ENCODE assay signal across 15 cellular contexts in the genomic region with DNA sequence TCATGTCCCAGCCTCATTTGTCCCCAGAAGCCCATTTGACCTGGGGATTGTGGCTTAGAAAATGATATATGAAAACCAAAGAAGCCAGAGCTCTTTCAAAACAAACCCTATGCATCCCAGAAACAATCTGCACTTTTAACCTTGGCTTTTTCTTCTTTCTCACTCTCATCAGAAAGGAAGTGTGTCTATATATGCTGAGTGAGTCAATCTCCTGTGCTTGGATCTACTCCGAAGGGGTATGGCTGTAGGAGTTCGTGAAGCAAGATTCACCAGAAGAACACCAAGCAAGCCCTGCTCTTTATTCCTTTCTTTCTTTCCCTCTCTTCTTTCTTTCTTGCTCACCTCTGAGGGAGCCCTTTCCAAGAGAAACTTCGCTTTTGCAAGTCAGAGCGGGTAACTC. TPM values are rescaled to one million over a fixed set of nuclear protein-coding genes. Genes with fewer than 3 reads are reported as not detected.
DNase-seq lines count a peak whose midpoint lies in the region; ATAC-seq and TF ChIP-seq lines count a peak whose summit lies in the region.
"Had no signal": no experiment of that assay in that cellular context is flagged by ENCODE, and none has a peak within 500 bp of the region (broad histone marks: within the 10 kb centered on the region; RNA-seq: fewer than 3 reads in every experiment).

No MANE protein-coding gene starts in this region.

- no peak for DNase-seq in GM23338 (ENCODE audit: low spot score)
- no peak for DNase-seq in hepatocyte (ENCODE audit: low spot score)
- no peak for DNase-seq in skeletal muscle cell (ENCODE audit: low read depth)
- no peak for DNase-seq in cerebellar cortex (ENCODE audit: low spot score)
- DNase-seq in HCEC 1CT, result no peak
- DNase-seq: CD4-positive, alpha-beta T cell; NCI-H446; SHP77 had no signal

- peaks cover 3% of the 10 kb centered on the region; the same call in 1 of the 2 replicates for H3F3A ChIP-seq in GM23338 (replicated peaks; ENCODE audit: low read depth)

- H3K27ac ChIP-seq in GM23338 (ENCODE audit: low read depth) (no peak overlapping the region), hepatocyte (peak overlapping the region; percentile 12)
- H3K27ac ChIP-seq: cardiac muscle cell, tibial artery had no signal

- peaks cover 22% of the 10 kb centered on the region; the same call in 2 of the 3 replicates for H3K4me1 Mint-ChIP-seq in GM23338
- peaks cover 27% of the 10 kb centered on the region for H3K4me1 Mint-ChIP-seq in brain

- H2AFZ ChIP-seq in GM23338 (peak overlapping the region; percentile 100), hepatocyte (peak overlapping the region; percentile 61)

- peaks cover 25% of the 10 kb centered on the region for H3K27me3 Mint-ChIP-seq in GM23338 (ENCODE audit: insufficient read depth, low read depth, poor library complexity)
- H3K27me3 Mint-ChIP-seq in brain, result peaks cover 56% of the 10 kb centered on the region

- peaks cover 29% of the 10 kb centered on the region for H3K4me1 ChIP-seq in GM23338 (ENCODE audit: insufficient read depth)
- H3K4me1 ChIP-seq in hepatocyte (ENCODE audit: insufficient read depth), result peaks cover 24% of the 10 kb centered on the region

- H3K4me3 Mint-ChIP-seq in GM23338, result peak overlapping the region; percentile 87
- H3K4me3 Mint-ChIP-seq in brain, result peak overlapping the region in 4 of 5 experiments; percentile 54 to 79 (median 68)
- H3K4me3 Mint-ChIP-seq: activated T-helper 1 cell treated with anti-CD3 and anti-CD28 coated beads, Interleukin-12 subunit alpha, Interleukin-12 subunit beta, Interleukin-2, Interleukin-4 antibody, amounts not matched to agents 30 ng/mL and 10 ng/mL and 1 ng/mL, durations not matched to agents 14 hours and 24 hours and 36 hours; CD4-positive, alpha-beta T cell had no signal

- H4K20me1 ChIP-seq in GM23338 (replicated peaks; ENCODE audit: insufficient read depth) (no peaks in the 10 kb centered on the region), hepatocyte (ENCODE audit: insufficient read depth, poor library complexity, severe bottlenecking) (no peaks in the 10 kb centered on the region)

- peak overlapping the region; percentile 97 for H3K4me2 ChIP-seq in GM23338
- peak overlapping the region; percentile 92 for H3K4me2 ChIP-seq in hepatocyte

- H3K79me2 ChIP-seq in GM23338 (replicated peaks; ENCODE audit: insufficient read depth) (no peaks in the 10 kb centered on the region), hepatocyte (no peaks in the 10 kb centered on the region)

- H3K36me3 ChIP-seq in GM23338 (ENCODE audit: insufficient read depth) (no peaks in the 10 kb centered on the region), hepatocyte (replicated peaks; ENCODE audit: insufficient read depth, low read depth) (no peaks in the 10 kb centered on the region)
- H3K36me3 ChIP-seq: cardiac muscle cell, tibial artery had no signal

- 48% methylated on average over 4 of the region's 4 CpGs for WGBS in hepatocyte (ENCODE audit: low lambda C conversion rate, missing lambda C conversion rate)

- H3K9me3 Mint-ChIP-seq in GM23338, result peaks cover 6% of the 10 kb centered on the region; the same call in 2 of the 3 replicates
- H3K9me3 Mint-ChIP-seq in brain, result peaks cover 0 to 6% (median 0%) of the 10 kb centered on the region in 5 experiments
- H3K9me3 Mint-ChIP-seq: activated T-helper 1 cell treated with anti-CD3 and anti-CD28 coated beads, Interleukin-12 subunit alpha, Interleukin-12 subunit beta, Interleukin-2, Interleukin-4 antibody, amounts not matched to agents 30 ng/mL and 10 ng/mL and 1 ng/mL, durations not matched to agents 14 hours and 24 hours and 36 hours; CD4-positive, alpha-beta T cell had no signal

- H3K4me3 ChIP-seq in GM23338 (peak overlapping the region; percentile 83), hepatocyte (no peak overlapping the region), skeletal muscle cell (ENCODE audit: low read depth, low read length) (peak overlapping the region; percentile 53)

- TF ChIP-seq CTCF in GM23338 (conservative IDR thresholded peaks at IDR 0.05; ENCODE audit: low read depth in 2 of 2) (no peak), brain (conservative IDR thresholded peaks at IDR 0.05) (no peak), hepatocyte (IDR thresholded peaks at IDR 0.05; ENCODE audit: poor library complexity) (no peak)

- ATAC-seq in GM23338 (no peak; the same call in 2 of the 3 replicates), HG02938 (IDR thresholded peaks at IDR 0.05; ENCODE audit: unreplicated experiment) (no peak), GM19452 (IDR thresholded peaks at IDR 0.05; ENCODE audit: unreplicated experiment) (no peak)
- ATAC-seq: activated CD4-positive, CD25-positive, alpha-beta regulatory T cell treated with anti-CD3 and anti-CD28 coated beads, Interleukin-2, amount 50 U/mL, for 24 hours had no signal

- no peaks in the 10 kb centered on the region for H3K36me3 Mint-ChIP-seq in GM23338 (ENCODE audit: low read depth)
- no peaks in the 10 kb centered on the region for H3K36me3 Mint-ChIP-seq in brain

- H3K9me2 ChIP-seq in GM23338 (ENCODE audit: insufficient read depth), result 0 out of 2 replicates have a peak, but pooled peaks cover 6% of the 10 kb centered on the region
- H3K9me2 ChIP-seq in hepatocyte (replicated peaks; ENCODE audit: insufficient read depth), result no peaks in the 10 kb centered on the region

- no peaks in the 10 kb centered on the region for H3K9me3 ChIP-seq in hepatocyte (ENCODE audit: low read depth)
- H3K9me3 ChIP-seq: tibial artery had no signal

- peaks cover 38% of the 10 kb centered on the region for H3K27me3 ChIP-seq in GM23338 (ENCODE audit: insufficient read depth)
- no peaks in the 10 kb centered on the region for H3K27me3 ChIP-seq in hepatocyte

- H3K27ac Mint-ChIP-seq in GM23338 (no peak overlapping the region), brain (peak overlapping the region in 1 of 5 experiments; percentile 60)
- H3K27ac Mint-ChIP-seq: activated T-helper 1 cell treated with anti-CD3 and anti-CD28 coated beads, Interleukin-12 subunit alpha, Interleukin-12 subunit beta, Interleukin-2, Interleukin-4 antibody, amounts not matched to agents 30 ng/mL and 10 ng/mL and 1 ng/mL, durations not matched to agents 14 hours and 24 hours and 36 hours; CD4-positive, alpha-beta T cell had no signal

TF ChIP-seq in GM23338, 12 proteins besides CTCF, POLR2A, EP300 and RAD21 (continues in another document):
- no peak for TF ChIP-seq EZH2 (IDR thresholded peaks at IDR 0.05; ENCODE audit: low read depth, unreplicated experiment)
- TF ChIP-seq, protein P1, sequence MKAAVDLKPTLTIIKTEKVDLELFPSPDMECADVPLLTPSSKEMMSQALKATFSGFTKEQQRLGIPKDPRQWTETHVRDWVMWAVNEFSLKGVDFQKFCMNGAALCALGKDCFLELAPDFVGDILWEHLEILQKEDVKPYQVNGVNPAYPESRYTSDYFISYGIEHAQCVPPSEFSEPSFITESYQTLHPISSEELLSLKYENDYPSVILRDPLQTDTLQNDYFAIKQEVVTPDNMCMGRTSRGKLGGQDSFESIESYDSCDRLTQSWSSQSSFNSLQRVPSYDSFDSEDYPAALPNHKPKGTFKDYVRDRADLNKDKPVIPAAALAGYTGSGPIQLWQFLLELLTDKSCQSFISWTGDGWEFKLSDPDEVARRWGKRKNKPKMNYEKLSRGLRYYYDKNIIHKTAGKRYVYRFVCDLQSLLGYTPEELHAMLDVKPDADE (IDR thresholded peaks at IDR 0.05), result no peak
- no peak for TF ChIP-seq ZNF114 (CRISPR knock-in tag; IDR thresholded peaks at IDR 0.05)
- TF ChIP-seq ZNF331 (CRISPR knock-in tag; IDR thresholded peaks at IDR 0.05; ENCODE audit: low read depth), result no peak
- no peak for TF ChIP-seq CREB1 (CRISPR knock-in tag; IDR thresholded peaks at IDR 0.05; ENCODE audit: low read depth)
- TF ChIP-seq NANOG (IDR thresholded peaks at IDR 0.05; ENCODE audit: borderline replicate concordance), result no peak

RNA-seq across cellular contexts. Expression of gene PAMR1, which starts 0.6 kb away (rescaled TPM):
- 2.5 and 3.1 TPM in 2 replicates for total RNA-seq in GM23338 (2014; rRNA removed; shearing (Covaris generic))
- polyA plus RNA-seq in GM23338 (2016; fragmentation: Nextera tagmentation; extraction: Ambion mirVana) (0.70 and 1.6 TPM in 2 replicates), brain (ENCODE audit: insufficient read depth, low read depth, low replicate concordance) (17.5 TPM), hepatocyte (26.3 and 35.2 TPM in 2 replicates)
- 24.8 and 31.1 TPM in 2 replicates for total RNA-seq in hepatocyte
- total RNA-seq: activated T-helper 1 cell treated with anti-CD3 and anti-CD28 coated beads, Interleukin-12 subunit alpha, Interleukin-12 subunit beta, Interleukin-2, Interleukin-4 antibody, amounts not matched to agents 30 ng/mL and 10 ng/mL and 1 ng/mL, durations not matched to agents 14 hours and 24 hours and 36 hours; CD4-positive, alpha-beta T cell had no signal
